In the genomic region with DNA sequence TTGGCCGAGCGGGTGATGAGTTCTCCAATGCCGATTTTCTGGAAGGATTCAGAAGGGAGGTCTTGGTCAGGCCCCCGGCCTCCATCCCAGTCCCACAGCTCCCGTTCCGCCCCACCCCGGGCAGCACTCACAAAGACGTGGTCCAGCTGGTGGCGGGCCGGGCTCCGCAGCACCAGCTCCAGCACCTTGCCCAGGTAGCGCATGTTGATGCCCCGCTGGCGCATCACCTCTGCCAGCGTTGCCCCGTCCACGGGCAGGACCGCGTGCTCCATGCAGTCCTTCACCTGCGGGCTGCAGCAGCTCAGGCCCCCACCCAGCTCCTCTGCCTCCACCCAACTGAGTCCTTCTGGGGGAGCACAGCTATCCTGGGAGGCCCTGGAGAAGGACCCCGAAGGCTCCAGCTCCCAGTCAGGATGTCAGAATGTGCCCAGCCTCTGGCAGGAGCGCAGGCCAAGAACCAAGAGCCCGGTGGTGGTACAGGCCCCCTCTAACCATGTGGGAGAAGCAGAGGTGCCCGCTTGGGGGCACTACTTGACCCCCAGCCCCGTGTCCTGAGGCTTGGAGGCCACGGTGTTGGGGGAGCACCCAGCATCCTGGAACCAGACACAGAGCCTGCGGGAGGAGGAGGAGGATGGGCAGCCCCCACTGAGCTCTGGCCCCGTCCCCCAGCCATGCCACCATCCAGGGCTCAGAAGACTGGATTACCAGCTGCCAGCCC, we compare ENCODE assay signal across 24 cellular contexts. TPM values are rescaled to one million over a fixed set of nuclear protein-coding genes. Genes with fewer than 3 reads are reported as not detected.
A peak's percentile ranks its signal among the peaks of the same experiment; 100 is the strongest.
DNase-seq lines count a peak whose midpoint lies in the region; ATAC-seq, FAIRE-seq and TF ChIP-seq lines count a peak whose summit lies in the region.
"Had no signal": no experiment of that assay in that cellular context is flagged by ENCODE, and none has a peak within 500 bp of the region (broad histone marks: within the 10 kb centered on the region; RNA-seq: fewer than 3 reads in every experiment).

No MANE protein-coding gene starts in this region.

- no peak overlapping the region for H3K9ac ChIP-seq in kidney (ENCODE audit: low read length in 2 of 2)

- H3K4me1 ChIP-seq in kidney (ENCODE audit: control insufficient read depth in 1 of 2, insufficient read depth in 1 of 2, low read depth in 1 of 2, low read length in 2 of 2) (no peaks in the 10 kb centered on the region), testis (no peaks in the 10 kb centered on the region)
- H3K4me1 ChIP-seq: vagina had no signal

- H3K27ac Mint-ChIP-seq in Calu3 (ENCODE audit: unreplicated experiment) = no peak overlapping the region
- H3K27ac Mint-ChIP-seq: activated naive CD4-positive, alpha-beta T cell treated with anti-CD3 and anti-CD28 coated beads, Interleukin-2, amount 50 U/mL, for 72 hours; CD4-positive, alpha-beta memory T cell had no signal

- no TSS peak for BruUV-seq in Calu3 (replicated peaks; lab: Mats Ljungman, UMichigan)

- peaks cover 13% of the 10 kb centered on the region for H3K36me3 Mint-ChIP-seq in activated T-cell treated with anti-CD3 and anti-CD28 coated beads, Interleukin-2, amount 50 U/mL, for 4 hours (ENCODE audit: insufficient read depth)
- peaks cover 51% of the 10 kb centered on the region for H3K36me3 Mint-ChIP-seq in Calu3 (ENCODE audit: insufficient read depth, unreplicated experiment)
- H3K36me3 Mint-ChIP-seq: activated naive CD4-positive, alpha-beta T cell treated with anti-CD3 and anti-CD28 coated beads, Interleukin-2, amount 50 U/mL, for 72 hours had no signal

- 92 to 96% methylated on average over 4 to 28 of the region's 28 CpGs for WGBS in testis, 2 donors

- no peaks in the 10 kb centered on the region for H3K4me1 Mint-ChIP-seq in activated T-cell treated with anti-CD3 and anti-CD28 coated beads, Interleukin-2, amount 50 U/mL, for 4 hours (ENCODE audit: low read depth)
- H3K4me1 Mint-ChIP-seq in Calu3 (ENCODE audit: low read depth, unreplicated experiment) = no peaks in the 10 kb centered on the region
- H3K4me1 Mint-ChIP-seq: CD4-positive, alpha-beta memory T cell had no signal

- no peak for TF ChIP-seq POLR2A in testis (IDR thresholded peaks at IDR 0.05)

- no peaks in the 10 kb centered on the region for H3K27me3 ChIP-seq in testis
- H3K27me3 ChIP-seq: brain microvascular endothelial cell, vagina had no signal

- no peak overlapping the region for H3K4me3 Mint-ChIP-seq in activated T-cell treated with anti-CD3 and anti-CD28 coated beads, Interleukin-2, amount 50 U/mL, for 4 hours
- no peak overlapping the region for H3K4me3 Mint-ChIP-seq in Calu3 (ENCODE audit: low read depth, unreplicated experiment)
- H3K4me3 Mint-ChIP-seq: CD4-positive, alpha-beta memory T cell had no signal

- H3K9me3 Mint-ChIP-seq in activated T-cell treated with anti-CD3 and anti-CD28 coated beads, Interleukin-2, amount 50 U/mL, for 4 hours = no peaks in the 10 kb centered on the region
- H3K9me3 Mint-ChIP-seq in Calu3 (ENCODE audit: low read depth, unreplicated experiment) = no peaks in the 10 kb centered on the region
- H3K9me3 Mint-ChIP-seq: activated naive CD4-positive, alpha-beta T cell treated with anti-CD3 and anti-CD28 coated beads, Interleukin-2, amount 50 U/mL, for 72 hours; CD4-positive, alpha-beta memory T cell had no signal

- no peaks in the 10 kb centered on the region for H3K27me3 Mint-ChIP-seq in activated T-cell treated with anti-CD3 and anti-CD28 coated beads, Interleukin-2, amount 50 U/mL, for 4 hours (ENCODE audit: low read depth)
- no peaks in the 10 kb centered on the region for H3K27me3 Mint-ChIP-seq in Calu3 (ENCODE audit: unreplicated experiment)
- H3K27me3 Mint-ChIP-seq: CD4-positive, alpha-beta memory T cell had no signal

- H3K36me3 ChIP-seq in kidney (ENCODE audit: control insufficient read depth in 1 of 2, insufficient read depth in 2 of 2, low read length in 2 of 2) (peaks cover 12 to 25% of the 10 kb centered on the region in 2 donors), testis (ENCODE audit: low read depth, missing control alignments) (no peaks in the 10 kb centered on the region)

- H3K27ac ChIP-seq in kidney (ENCODE audit: low read depth in 2 of 2, low read length in 2 of 2) = no peak overlapping the region
- H3K27ac ChIP-seq in testis = no peak overlapping the region
- H3K27ac ChIP-seq: brain microvascular endothelial cell, vagina, WERI-Rb-1 had no signal

- TF ChIP-seq CTCF in GM20000 (IDR thresholded peaks at IDR 0.05; ENCODE audit: extremely low read depth, missing control alignments) (no peak), kidney (IDR thresholded peaks at IDR 0.05; ENCODE audit: borderline replicate concordance, extremely low read depth, insufficient read depth) (no peak), testis (IDR thresholded peaks at IDR 0.05) (no peak), Calu3 (IDR thresholded peaks at IDR 0.05; ENCODE audit: unreplicated experiment) (no peak)

- CTCF ChIA-PET in Calu3 (lab: Charles Lee) = interaction anchor here (0.6 kb wide), 1 partner anchor 412 kb away, joined by 3 read pairs; no protein-coding TSS in a partner anchor

- ATAC-seq in activated T-cell treated with anti-CD3 and anti-CD28 coated beads, Interleukin-2, amount 50 U/mL, for 4 hours = no peak
- ATAC-seq in HG03442 (IDR thresholded peaks at IDR 0.05; ENCODE audit: unreplicated experiment) = no peak

- intact Hi-C loops in kidney (cut with DNase I) = no loop called here
- intact Hi-C loops in testis (cut with DNase I; ENCODE audit: low total_unique reads) = no loop called here
- intact Hi-C loops in Calu3 (cut with micrococcal nuclease; ENCODE audit: unreplicated experiment) = no loop called here

- DNase-seq in activated T-cell treated with anti-CD3 and anti-CD28 coated beads, Interleukin-2, amount 50 U/mL, for 48 hours = peak; percentile 12 to 17
- no peak for DNase-seq in activated T-cell treated with anti-CD3 and anti-CD28 coated beads, Interleukin-2, amount 50 U/mL, for 4 hours
- peak; percentile 39 for DNase-seq in GM20000 (ENCODE audit: low spot score)
- DNase-seq in kidney = peak; percentile 49
- peak; percentile 10 for DNase-seq in testis
- DNase-seq in nucleus accumbens (lab: John Stamatoyannopoulos, UW) = no peak
- DNase-seq in Calu3 = no peak
- DNase-seq: brain microvascular endothelial cell; CD4-positive, alpha-beta memory T cell; dermis blood vessel endothelial cell; EL; erythroblast; NCI-H146; NCI-H345; stimulated activated naive CD4-positive, alpha-beta T cell treated with Interleukin-2 at 50 U/mL for 16 hours; T-helper 1 cell; WERI-Rb-1 had no signal

- H3K4me3 ChIP-seq in kidney (ENCODE audit: low read length in 2 of 2) (no peak overlapping the region), testis (no peak overlapping the region)
- H3K4me3 ChIP-seq: lung, vagina had no signal

- no peaks in the 10 kb centered on the region for H3K9me3 ChIP-seq in kidney (ENCODE audit: control insufficient read depth in 1 of 2, low read length in 2 of 2)
- no peaks in the 10 kb centered on the region for H3K9me3 ChIP-seq in testis
- H3K9me3 ChIP-seq: vagina had no signal

- FAIRE-seq in kidney (lab: Jason Lieb, UNC) = no peak

RNA-seq across cellular contexts. Expression of a gene that starts 16.2 kb away (rescaled TPM):
- 100 to 1,000 TPM; 245 to 297 (median 279) TPM for total RNA-seq in activated T-cell treated with anti-CD3 and anti-CD28 coated beads, Interleukin-2, amount 50 U/mL, for 4 hours
- total RNA-seq in kidney (93.1 TPM), testis (100 to 1,000 TPM; 173 to 183 TPM), Calu3 (2022) (103 and 113 TPM in 2 replicates)
- polyA plus RNA-seq in kidney (ENCODE audit: insufficient read depth, low read depth, low replicate concordance) (49.5 TPM), testis (ENCODE audit: insufficient read depth, low read depth, low replicate concordance) (60.1 TPM)

RNA-seq across cellular contexts. Expression of a gene that starts 54.0 kb away (rescaled TPM):
- total RNA-seq in activated T-cell treated with anti-CD3 and anti-CD28 coated beads, Interleukin-2, amount 50 U/mL, for 4 hours = under 1 TPM in 1 of 3 donors, not detected in 2; 0.16 TPM
- total RNA-seq in kidney (1.0 TPM), testis (1 to 10 TPM; 3.9 to 4.0 TPM), Calu3 (2022) (0.15 TPM in 1 of 2 replicates, not detected in the other)
- polyA plus RNA-seq in kidney (ENCODE audit: insufficient read depth, low read depth, low replicate concordance) (0.11 TPM), testis (ENCODE audit: insufficient read depth, low read depth, low replicate concordance) (2.2 TPM)
- total RNA-seq: activated CD8-positive, alpha-beta memory T cell treated with anti-CD3 and anti-CD28 coated beads for 36 hours; dermis blood vessel endothelial cell; M059J; pulmonary artery endothelial cell had no signal
- polyA plus RNA-seq: CD4-positive, alpha-beta memory T cell had no signal

Comparison
In these comparisons a context has a peak if more than half of its experiments do, and no peak if none do; other contexts are left out.
1. DNase-seq: peak in activated T-cell treated with anti-CD3 and anti-CD28 coated beads, Interleukin-2, amount 50 U/mL, for 48 hours (2 of 2), GM20000 (single experiment), kidney (single experiment) and testis (single experiment); none in activated T-cell treated with anti-CD3 and anti-CD28 coated beads, Interleukin-2, amount 50 U/mL, for 4 hours (single experiment), nucleus accumbens (0 of 56) and Calu3 (single experiment).